12 cellular contexts compared by ENCODE assay signal in the genomic region with DNA sequence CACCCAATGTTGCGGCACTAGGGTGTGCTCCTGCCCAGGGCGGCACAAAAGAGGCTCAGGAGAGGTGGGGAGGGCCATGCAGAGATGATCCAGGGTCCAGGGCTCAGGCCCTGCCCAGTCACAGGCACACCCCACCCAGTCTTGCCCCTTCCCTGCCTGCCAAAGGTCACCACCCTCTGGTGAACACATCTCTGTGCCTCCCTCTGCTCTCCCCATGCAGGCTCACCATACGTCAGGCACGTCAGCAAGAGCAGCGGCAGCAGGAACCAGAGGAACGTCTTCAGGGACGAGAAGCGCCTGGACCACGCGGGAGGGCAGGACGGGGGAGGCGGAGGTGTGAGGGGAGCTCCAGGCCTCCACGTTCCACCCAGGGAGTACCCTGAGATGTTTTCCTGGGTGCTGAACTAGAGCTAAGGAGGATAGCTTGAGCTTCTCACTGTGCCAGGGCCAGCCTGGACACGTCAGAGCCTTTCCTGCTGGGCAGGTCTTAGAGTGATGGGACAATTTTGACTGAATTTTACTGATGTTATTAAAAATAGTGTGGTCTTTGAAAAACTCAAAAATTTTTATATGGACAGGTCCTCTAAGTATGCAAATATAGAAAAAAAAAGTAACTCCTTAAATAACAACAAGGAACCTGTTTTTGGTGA. TPM values are rescaled to one million over a fixed set of nuclear protein-coding genes. Genes with fewer than 3 reads are reported as not detected.
DNase-seq lines count a peak whose midpoint lies in the region; ATAC-seq, FAIRE-seq and TF ChIP-seq lines count a peak whose summit lies in the region.
"Had no signal": no experiment of that assay in that cellular context is flagged by ENCODE, and none has a peak within 500 bp of the region (broad histone marks: within the 10 kb centered on the region; RNA-seq: fewer than 3 reads in every experiment).

No MANE protein-coding gene starts in this region.

- H3K27ac Mint-ChIP-seq in activated CD4-positive, alpha-beta T cell treated with anti-CD3 and anti-CD28 coated beads for 36 hours = peak overlapping the region; percentile 42
- H3K27ac Mint-ChIP-seq in effector memory CD8-positive, alpha-beta T cell = peak overlapping the region; percentile 91 to 99

- peak overlapping the region; percentile 6 for H3K4ac ChIP-seq in neuronal stem cell (ENCODE audit: low read length)

- POLR2A ChIA-PET in activated CD4-positive, alpha-beta T cell treated with anti-CD3 and anti-CD28 coated beads for 36 hours (lab: Charles Lee) = no interaction called here

- H3K23ac ChIP-seq in neuronal stem cell (ENCODE audit: low read depth, low read length, poor library complexity) = no peak overlapping the region

- TF ChIP-seq CTCF in WERI-Rb-1 (IDR thresholded peaks at IDR 0.05; ENCODE audit: low read depth, low read length) = no peak

- H2AFZ ChIP-seq in neuronal stem cell (ENCODE audit: low read length) = no peak overlapping the region

- intact Hi-C loops in activated CD4-positive, alpha-beta T cell treated with anti-CD3 and anti-CD28 coated beads for 36 hours (cut with DNase I, micrococcal nuclease) = no loop called here

- peaks cover 46% of the 10 kb centered on the region for H3K4me1 Mint-ChIP-seq in activated CD4-positive, alpha-beta T cell treated with anti-CD3 and anti-CD28 coated beads for 36 hours
- peaks cover 37 to 40% of the 10 kb centered on the region in 2 donors for H3K4me1 Mint-ChIP-seq in effector memory CD8-positive, alpha-beta T cell (ENCODE audit: low read depth in 2 of 2)

- no peaks in the 10 kb centered on the region for H3K79me1 ChIP-seq in neuronal stem cell (ENCODE audit: low read depth, low read length)

- H2BK120ac ChIP-seq in neuronal stem cell (ENCODE audit: low read depth, low read length) = no peak overlapping the region

- H2AK5ac ChIP-seq in neuronal stem cell (ENCODE audit: low read depth, low read length) = no peak overlapping the region

- no peak overlapping the region for H4K91ac ChIP-seq in neuronal stem cell (ENCODE audit: low read depth, low read length, poor library complexity)

- peaks cover 96% of the 10 kb centered on the region for H3K36me3 ChIP-seq in WERI-Rb-1
- H3K36me3 ChIP-seq in neuronal stem cell (replicated peaks in 1 of 2; ENCODE audit: control insufficient read depth in 2 of 2, insufficient read depth in 2 of 2, low read length in 2 of 2) = peaks cover 27 to 91% of the 10 kb centered on the region in 2 donors

- no peak overlapping the region for H3K18ac ChIP-seq in neuronal stem cell (ENCODE audit: low read length)

- no CpG with 5 or more reads among the region's 14 CpGs for WGBS in neuronal stem cell (ENCODE audit: extremely low coverage in 2 of 2, insufficient read length in 2 of 2, insufficient replicate concordance in 1 of 2), 2 donors

- no peak for TF ChIP-seq POLR2A in GM12892 (IDR thresholded peaks at IDR 0.05; ENCODE audit: low read depth, low read length)

- H3K27me3 ChIP-seq in WERI-Rb-1 (ENCODE audit: insufficient read depth, low read depth, severe bottlenecking) (no peaks in the 10 kb centered on the region), neuronal stem cell (ENCODE audit: control insufficient read depth in 3 of 3, insufficient read depth in 3 of 3, low read depth in 1 of 3, low read length in 3 of 3) (no peaks in the 10 kb centered on the region)

- H3K4me3 ChIP-seq in WERI-Rb-1 (ENCODE audit: low read depth, low read length) (no peak overlapping the region), neuronal stem cell (ENCODE audit: low read length in 2 of 2) (peak overlapping the region in 1 of 2 donors; percentile 59)

- H3K9me3 Mint-ChIP-seq in activated CD4-positive, alpha-beta T cell treated with anti-CD3 and anti-CD28 coated beads for 36 hours (ENCODE audit: low read depth) = no peaks in the 10 kb centered on the region
- no peaks in the 10 kb centered on the region for H3K9me3 Mint-ChIP-seq in effector memory CD8-positive, alpha-beta T cell
- H3K9me3 Mint-ChIP-seq: T-helper 2 cell treated with Interferon-gamma antibody and Interleukin-4, amounts not matched to agents 5 μg/mL and 100 μg/mL, for 36 hours had no signal

- no peak for DNase-seq in activated CD4-positive, alpha-beta T cell treated with anti-CD3 and anti-CD28 coated beads for 36 hours
- DNase-seq in activated CD4-positive, alpha-beta T cell treated with anti-CD3 and anti-CD28 coated beads, Interleukin-2, amount 50 U/mL, for 48 hours = no peak
- DNase-seq in WERI-Rb-1 = no peak
- no peak for DNase-seq in effector memory CD8-positive, alpha-beta T cell
- DNase-seq in neuronal stem cell (ENCODE audit: low spot score) = no peak
- DNase-seq in GM12892 (ENCODE audit: insufficient read length) = no peak
- DNase-seq in HCEC 1CT = no peak
- DNase-seq in GM19240 (ENCODE audit: insufficient read length, low spot score) = no peak
- DNase-seq: activated CD4-positive, alpha-beta T cell treated with anti-CD3 and anti-CD28 coated beads, Interleukin-2, amount 50 U/mL, for 1 hour; NCI-H2081; trophoblast cell had no signal

- H3K27me3 Mint-ChIP-seq in activated CD4-positive, alpha-beta T cell treated with anti-CD3 and anti-CD28 coated beads for 36 hours = no peaks in the 10 kb centered on the region
- no peaks in the 10 kb centered on the region for H3K27me3 Mint-ChIP-seq in effector memory CD8-positive, alpha-beta T cell

- H2BK5ac ChIP-seq in neuronal stem cell (ENCODE audit: low read length) = no peak overlapping the region

- H3K4me3 Mint-ChIP-seq in activated CD4-positive, alpha-beta T cell treated with anti-CD3 and anti-CD28 coated beads for 36 hours = no peak overlapping the region
- H3K4me3 Mint-ChIP-seq in effector memory CD8-positive, alpha-beta T cell = peak overlapping the region; percentile 96 to 100

- H3K9me3 ChIP-seq in WERI-Rb-1 (ENCODE audit: severe bottlenecking) (no peaks in the 10 kb centered on the region), neuronal stem cell (replicated peaks in 1 of 2; ENCODE audit: control insufficient read depth in 2 of 2, insufficient read depth in 1 of 2, low read depth in 1 of 2, low read length in 2 of 2) (no peaks in the 10 kb centered on the region)

- H2BK15ac ChIP-seq in neuronal stem cell (ENCODE audit: low read length) = no peak overlapping the region

- CTCF ChIA-PET in activated CD4-positive, alpha-beta T cell treated with anti-CD3 and anti-CD28 coated beads for 36 hours (lab: Charles Lee) = interaction anchor here (0.6 to 4.6 kb wide), 4 partner anchors 15 to 153 kb away, joined by 3 to 25 read pairs (median 8); no protein-coding TSS in a partner anchor

- no peak for ATAC-seq in activated CD4-positive, alpha-beta T cell treated with anti-CD3 and anti-CD28 coated beads for 36 hours
- no peak for ATAC-seq in effector memory CD8-positive, alpha-beta T cell (replicated peaks)

- H3K4me1 ChIP-seq in neuronal stem cell (ENCODE audit: control insufficient read depth in 2 of 2, insufficient read depth in 1 of 2, low read depth in 1 of 2, low read length in 2 of 2) = no peaks in the 10 kb centered on the region

- H2BK12ac ChIP-seq in neuronal stem cell (ENCODE audit: low read length) = no peak overlapping the region

- H3K9ac ChIP-seq in neuronal stem cell (ENCODE audit: low read depth, low read length, poor library complexity) = no peak overlapping the region

- peak overlapping the region; percentile 75 for H3K14ac ChIP-seq in neuronal stem cell (ENCODE audit: low read length)

- H4K8ac ChIP-seq in neuronal stem cell (ENCODE audit: low read depth, low read length) = no peak overlapping the region

- no peak overlapping the region for H3K4me2 ChIP-seq in neuronal stem cell (ENCODE audit: insufficient read depth, low read length, poor library complexity, severe bottlenecking)

- H3K27ac ChIP-seq in WERI-Rb-1 (0 out of 2 replicates have a peak overlapping the region, but pooled peaks have one; percentile 16), neuronal stem cell (replicated peaks; ENCODE audit: low read length) (no peak overlapping the region)

- no peak for FAIRE-seq in GM12892 (lab: Jason Lieb, UNC)

- H3K36me3 Mint-ChIP-seq in activated CD4-positive, alpha-beta T cell treated with anti-CD3 and anti-CD28 coated beads for 36 hours (ENCODE audit: low read depth) = peaks cover 70% of the 10 kb centered on the region
- H3K36me3 Mint-ChIP-seq in effector memory CD8-positive, alpha-beta T cell (ENCODE audit: insufficient read depth) = peaks cover 100% of the 10 kb centered on the region

RNA-seq across cellular contexts. Expression of a gene that starts 7.2 kb away (rescaled TPM):
- 100 to 1,000 TPM in 1 of 2 experiments, 10 to 100 TPM in 1; 87.2 to 102 TPM for total RNA-seq in activated CD4-positive, alpha-beta T cell treated with anti-CD3 and anti-CD28 coated beads for 36 hours
- 19.4 TPM for polyA plus RNA-seq in neuronal stem cell (2013, experiment 1 of 2)
- polyA plus RNA-seq in neuronal stem cell (2013, experiment 2 of 2) = 19.4 TPM
- polyA plus RNA-seq in GM12892 (2012; ENCODE audit: missing spikeins) = 36.8 TPM

RNA-seq across cellular contexts. Expression of a gene that starts 42.9 kb away (rescaled TPM):
- total RNA-seq in activated CD4-positive, alpha-beta T cell treated with anti-CD3 and anti-CD28 coated beads for 36 hours = 10 to 100 TPM; 88.6 to 92.8 TPM
- 47.8 TPM for polyA plus RNA-seq in neuronal stem cell (2013, experiment 1 of 2)
- 48.3 TPM for polyA plus RNA-seq in neuronal stem cell (2013, experiment 2 of 2)
- polyA plus RNA-seq in GM12892 (2012; ENCODE audit: missing spikeins) = 34.4 TPM

RNA-seq across cellular contexts. Expression of a gene that starts 45.3 kb away (rescaled TPM):
- 1 to 10 TPM; 7.4 to 8.0 TPM for total RNA-seq in activated CD4-positive, alpha-beta T cell treated with anti-CD3 and anti-CD28 coated beads for 36 hours
- polyA plus RNA-seq in neuronal stem cell (2013, experiment 1 of 2) = 23.4 TPM
- 22.3 TPM for polyA plus RNA-seq in neuronal stem cell (2013, experiment 2 of 2)
- polyA plus RNA-seq in GM12892 (2012; ENCODE audit: missing spikeins) = 5.2 TPM

RNA-seq across cellular contexts. Expression of a gene that starts 47.9 kb away (rescaled TPM):
- total RNA-seq in activated CD4-positive, alpha-beta T cell treated with anti-CD3 and anti-CD28 coated beads for 36 hours = 10 to 100 TPM; 68.0 to 77.7 TPM
- polyA plus RNA-seq in neuronal stem cell (2013, experiment 1 of 2) = 22.9 TPM
- 21.5 TPM for polyA plus RNA-seq in neuronal stem cell (2013, experiment 2 of 2)
- 39.6 TPM for polyA plus RNA-seq in GM12892 (2012; ENCODE audit: missing spikeins)
